26 cellular contexts compared by ENCODE assay signal in genomic region chr13:59633290-59633689, GRCh38.
A peak's percentile ranks its signal among the peaks of the same experiment; 100 is the strongest.
DNase-seq lines count a peak whose midpoint lies in the region; ATAC-seq and TF ChIP-seq lines count a peak whose summit lies in the region.
"Had no signal": no experiment of that assay in that cellular context is flagged by ENCODE, and none has a peak within 500 bp of the region (broad histone marks: within the 10 kb centered on the region; RNA-seq: fewer than 3 reads in every experiment).

No MANE protein-coding gene starts in this region.

- no peaks in the 10 kb centered on the region for H3K36me3 ChIP-seq in heart right ventricle
- no peaks in the 10 kb centered on the region for H3K36me3 ChIP-seq in aorta (ENCODE audit: control insufficient read depth in 1 of 2, insufficient read depth in 2 of 2, low read length in 1 of 2)
- H3K36me3 ChIP-seq: sigmoid colon, SJSA1 had no signal

- ATAC-seq in heart right ventricle (peak; percentile 48 to 91 (median 78)), Right ventricle myocardium inferior (no peak), aorta (ENCODE audit: low FRiP score) (peak; percentile 43), HG03175 (IDR thresholded peaks at IDR 0.05; ENCODE audit: unreplicated experiment) (no peak)
- ATAC-seq: effector memory CD8-positive, alpha-beta T cell; K562; stimulated activated effector memory CD8-positive, alpha-beta T cell treated with anti-CD3 and anti-CD28 coated beads, Interleukin-12 subunit alpha, Interleukin-12 subunit beta, amount 100 ng/mL, for 72 hours had no signal

- H3K27ac ChIP-seq in heart right ventricle (peak overlapping the region in 6 of 10 donors; percentile 14 to 74 (median 54)), aorta (ENCODE audit: low read depth in 1 of 2, low read length in 2 of 2) (no peak overlapping the region)
- H3K27ac ChIP-seq: C4-2B, sigmoid colon, SJSA1 had no signal

- H3K27me3 ChIP-seq in heart right ventricle (no peaks in the 10 kb centered on the region), aorta (ENCODE audit: control insufficient read depth in 1 of 2, insufficient read depth in 2 of 2, low read length in 1 of 2) (no peaks in the 10 kb centered on the region)
- H3K27me3 ChIP-seq: sigmoid colon, SJSA1 had no signal

- TF ChIP-seq CTCF in heart right ventricle (IDR thresholded peaks at IDR 0.05) = no peak

- WGBS in heart right ventricle, 2 donors = 58% methylated on average over 9 of the region's 9 CpGs
- 66 to 71% methylated on average over 9 of the region's 9 CpGs for WGBS in aorta, 2 donors

- intact Hi-C loops in heart right ventricle (cut with DNase I) = no loop called here
- intact Hi-C loops in Right ventricle myocardium inferior (cut with DNase I) = no loop called here
- intact Hi-C loops in aorta (cut with DNase I) = no loop called here

- H3K9me3 ChIP-seq in heart right ventricle (no peaks in the 10 kb centered on the region), aorta (ENCODE audit: control insufficient read depth, low read length) (no peaks in the 10 kb centered on the region)
- H3K9me3 ChIP-seq: sigmoid colon, SJSA1 had no signal

- H3K4me1 ChIP-seq in heart right ventricle (peaks cover under 1 to 38% (median 10%) of the 10 kb centered on the region in 9 donors), aorta (ENCODE audit: control insufficient read depth in 1 of 2, insufficient read depth in 2 of 2, low read length in 2 of 2) (no peaks in the 10 kb centered on the region)
- H3K4me1 ChIP-seq: sigmoid colon, SJSA1 had no signal

- no peak overlapping the region for H3K4me3 ChIP-seq in heart right ventricle
- no peak overlapping the region for H3K4me3 ChIP-seq in aorta (ENCODE audit: low read length in 2 of 2)
- H3K4me3 ChIP-seq: coronary artery, K562, sigmoid colon, SJSA1 had no signal

- peak in 1 of 2 donors; percentile 53 for DNase-seq in heart right ventricle
- no peak for DNase-seq in Right ventricle myocardium inferior (ENCODE audit: missing footprints)
- DNase-seq in glomerular endothelial cell (ENCODE audit: extremely low read depth, low read depth, low spot score) = peak; percentile 70
- peak; percentile 87 to 99 for DNase-seq in lung microvascular endothelial cell (ENCODE audit: low read depth in 2 of 2)
- no peak for DNase-seq in aorta
- no peak for DNase-seq in NCI-H146 (lab: John Stamatoyannopoulos, UW)
- DNase-seq in NCI-H1417 treated with DMSO at 0.1 percent for 48 hours (lab: John Stamatoyannopoulos, UW) = no peak
- DNase-seq: 8988T; activated CD4-positive, alpha-beta T cell treated with anti-CD3 and anti-CD28 coated beads, Interleukin-2, amount 10 ng/mL, durations not matched to agents 24 days and 14 days; COR-L47; DMS79 treated with DMSO at 0.1 percent for 48 hours; effector memory CD8-positive, alpha-beta T cell; erythroblast; foreskin fibroblast; GDM1; NCI-H1048; NCI-H187; NCI-H2171; NCI-H510A; sigmoid colon had no signal

Comparison
In these comparisons a context has a peak if more than half of its experiments do, and no peak if none do; other contexts are left out.
1. ATAC-seq: peak in heart right ventricle (8 of 8) and aorta (single experiment); none in Right ventricle myocardium inferior (single experiment) and HG03175 (single experiment).
2. DNase-seq: peak in glomerular endothelial cell (single experiment) and lung microvascular endothelial cell (2 of 2); none in Right ventricle myocardium inferior (single experiment), aorta (0 of 2), NCI-H146 (single experiment) and NCI-H1417 treated with DMSO at 0.1 percent for 48 hours (single experiment).
3. H3K27ac ChIP-seq: peak in heart right ventricle (6 of 10); none in aorta (0 of 2).